ENCODE assay signal across 10 cellular contexts in the genomic region with DNA sequence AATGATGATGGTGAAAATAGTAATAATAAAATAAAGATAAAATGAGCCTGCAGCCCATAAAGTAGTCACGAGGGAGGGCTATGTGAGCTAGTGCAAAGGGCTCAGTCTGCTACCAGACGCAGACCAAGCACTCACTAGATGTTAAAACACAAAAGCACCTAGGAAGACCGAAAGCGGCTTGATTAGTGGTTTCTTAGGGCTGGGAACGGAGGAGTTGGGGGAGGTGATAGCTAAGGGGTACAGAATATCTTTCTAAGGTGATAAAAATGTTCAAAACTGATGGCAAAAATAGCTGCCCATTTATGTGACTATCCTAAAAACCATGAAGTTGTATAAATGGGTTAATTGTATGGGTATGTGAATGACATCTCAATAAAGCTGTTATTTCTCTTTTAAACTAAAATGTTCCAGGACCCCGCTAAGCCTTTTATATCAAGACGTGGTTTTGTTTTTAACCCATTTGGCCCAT. TPM values are rescaled to one million over a fixed set of nuclear protein-coding genes. Genes with fewer than 3 reads are reported as not detected.
A peak's percentile ranks its signal among the peaks of the same experiment; 100 is the strongest.
DNase-seq lines count a peak whose midpoint lies in the region; ATAC-seq and TF ChIP-seq lines count a peak whose summit lies in the region.
"Had no signal": no experiment of that assay in that cellular context is flagged by ENCODE, and none has a peak within 500 bp of the region (broad histone marks: within the 10 kb centered on the region; RNA-seq: fewer than 3 reads in every experiment).

No MANE protein-coding gene starts in this region.

- H3K4me3 ChIP-seq in GM23248 (peak overlapping the region; percentile 4; the same call in 1 of the 2 replicates), ascending aorta (peak overlapping the region in 1 of 2 donors; percentile 47), liver (ENCODE audit: low read depth in 1 of 3, low read length in 3 of 3) (no peak overlapping the region), smooth muscle cell (no peak overlapping the region), MG63 (no peak overlapping the region)

- ATAC-seq in GM21717 (IDR thresholded peaks at IDR 0.05; ENCODE audit: unreplicated experiment) (no peak), HG02759 (IDR thresholded peaks at IDR 0.05; ENCODE audit: unreplicated experiment) (no peak)
- ATAC-seq: activated CD4-positive, alpha-beta T cell treated with anti-CD3 and anti-CD28 coated beads for 36 hours had no signal

- H3K27me3 ChIP-seq in GM23248 (replicated peaks; ENCODE audit: insufficient read depth) (no peaks in the 10 kb centered on the region), ascending aorta (no peaks in the 10 kb centered on the region), liver (ENCODE audit: control insufficient read depth in 4 of 4, insufficient read depth in 4 of 4, low read length in 3 of 4) (no peaks in the 10 kb centered on the region), smooth muscle cell (ENCODE audit: low read depth) (no peaks in the 10 kb centered on the region), MG63 (no peaks in the 10 kb centered on the region)

- DNase-seq in GM23248: no peak
- no peak for DNase-seq in ascending aorta (ENCODE audit: low spot score in 2 of 2)
- DNase-seq in smooth muscle cell (lab: John Stamatoyannopoulos, UW; ENCODE audit: unreplicated experiment): no peak
- DNase-seq in foreskin melanocyte: no peak
- no peak for DNase-seq in MG63
- DNase-seq: activated CD4-positive, alpha-beta T cell treated with anti-CD3 and anti-CD28 coated beads for 36 hours; NCI-H1105 had no signal

- H3K79me2 ChIP-seq in GM23248 (ENCODE audit: insufficient read depth): peaks cover 97% of the 10 kb centered on the region
- peaks cover 95% of the 10 kb centered on the region for H3K79me2 ChIP-seq in smooth muscle cell (ENCODE audit: low read depth)

- H3K4me2 ChIP-seq in GM23248 (ENCODE audit: unreplicated experiment) (peak overlapping the region; percentile 49), smooth muscle cell (peak overlapping the region; percentile 42)

- TF ChIP-seq CTCF in ascending aorta (IDR thresholded peaks at IDR 0.05) (no peak), liver (IDR thresholded peaks at IDR 0.05; ENCODE audit: low read depth, low read length, missing input control) (no peak), smooth muscle cell (IDR thresholded peaks at IDR 0.05; ENCODE audit: borderline replicate concordance, insufficient read depth, poor library complexity, severe bottlenecking) (no peak)

- H2AFZ ChIP-seq in GM23248: no peak overlapping the region
- H2AFZ ChIP-seq in smooth muscle cell (ENCODE audit: low read depth): no peak overlapping the region

- in situ Hi-C loops in GM23248 (cut with MboI): no loop called here

- H3K36me3 ChIP-seq in GM23248 (ENCODE audit: low read depth) (no peaks in the 10 kb centered on the region), ascending aorta (peaks cover 0 to 6% of the 10 kb centered on the region in 2 donors), liver (ENCODE audit: control insufficient read depth in 4 of 4, insufficient read depth in 3 of 4, low read depth in 1 of 4, low read length in 3 of 4) (no peaks in the 10 kb centered on the region), smooth muscle cell (ENCODE audit: low read depth) (peaks cover under 1% of the 10 kb centered on the region), MG63 (no peaks in the 10 kb centered on the region; the same call in 1 of the 2 replicates)

- H3F3A ChIP-seq in GM23248 (ENCODE audit: insufficient read depth) (peaks cover 86% of the 10 kb centered on the region), smooth muscle cell (ENCODE audit: low read depth) (peaks cover 68% of the 10 kb centered on the region)

- no peak for TF ChIP-seq RAD21 in liver (IDR thresholded peaks at IDR 0.05)

- H3K9me3 ChIP-seq in GM23248 (ENCODE audit: low read depth) (no peaks in the 10 kb centered on the region), ascending aorta (no peaks in the 10 kb centered on the region), liver (ENCODE audit: control insufficient read depth in 4 of 4, low read length in 3 of 4) (no peaks in the 10 kb centered on the region), smooth muscle cell (replicated peaks; ENCODE audit: low read depth) (no peaks in the 10 kb centered on the region), MG63 (no peaks in the 10 kb centered on the region)

- WGBS in GM23248 (ENCODE audit: low coverage in 1 of 2, low lambda C conversion rate in 2 of 2, missing lambda C conversion rate in 2 of 2), 2 experiments: 58 to 61% methylated on average over 7 of the region's 7 CpGs
- 62% methylated on average over 7 of the region's 7 CpGs for WGBS in liver
- 22% methylated on average over 7 of the region's 7 CpGs for WGBS in smooth muscle cell (ENCODE audit: low lambda C conversion rate)

- intact Hi-C loops in ascending aorta (cut with DNase I): loop anchor here (2.0 kb wide), 1 partner anchor 15 kb away; no protein-coding TSS in a partner anchor

- no peaks in the 10 kb centered on the region for H3K9me2 ChIP-seq in GM23248 (ENCODE audit: insufficient read depth)

- peaks cover 15% of the 10 kb centered on the region; the same call in 1 of the 2 replicates for H4K20me1 ChIP-seq in GM23248 (ENCODE audit: insufficient read depth)
- H4K20me1 ChIP-seq in smooth muscle cell (ENCODE audit: low read depth): peaks cover 100% of the 10 kb centered on the region

- H3K9ac ChIP-seq in GM23248: peak overlapping the region; percentile 45
- H3K9ac ChIP-seq in liver (ENCODE audit: low read depth in 1 of 2, low read length in 2 of 2): peak overlapping the region in 1 of 2 donors; percentile 17
- H3K9ac ChIP-seq in smooth muscle cell (ENCODE audit: low read depth): peak overlapping the region; percentile 16

- peak overlapping the region; percentile 75 for H3K27ac ChIP-seq in GM23248
- H3K27ac ChIP-seq in ascending aorta: peak overlapping the region; percentile 93
- peak overlapping the region; percentile 93 to 96 for H3K27ac ChIP-seq in liver (ENCODE audit: low read depth in 1 of 2, low read length in 2 of 2)
- H3K27ac ChIP-seq in smooth muscle cell (ENCODE audit: low read depth): peak overlapping the region; percentile 80

- peaks cover 91% of the 10 kb centered on the region for H3K4me1 ChIP-seq in GM23248 (ENCODE audit: insufficient read depth)
- peaks cover 56 to 96% of the 10 kb centered on the region in 2 donors for H3K4me1 ChIP-seq in ascending aorta
- peaks cover 12 to 77% (median 56%) of the 10 kb centered on the region in 4 donors for H3K4me1 ChIP-seq in liver (ENCODE audit: control insufficient read depth in 4 of 4, insufficient read depth in 4 of 4, low read length in 3 of 4)
- peaks cover 36% of the 10 kb centered on the region for H3K4me1 ChIP-seq in smooth muscle cell (ENCODE audit: low read depth)

TF ChIP-seq in liver, 16 proteins besides CTCF, POLR2A, EP300 and RAD21 (continues in another document):
- TF ChIP-seq NR2F2 (IDR thresholded peaks at IDR 0.05) (no peak), EGR1 (IDR thresholded peaks at IDR 0.05; ENCODE audit: low read depth in 2 of 2) (no peak), HNF4A (conservative IDR thresholded peaks at IDR 0.05) (no peak), JUND (IDR thresholded peaks at IDR 0.05) (no peak), GABPA (IDR thresholded peaks at IDR 0.05 in 1 of 2, conservative IDR thresholded peaks at IDR 0.05 in 1 of 2) (no peak), RXRA (IDR thresholded peaks at IDR 0.05) (no peak), SP1 (IDR thresholded peaks at IDR 0.05) (no peak), YY1 (IDR thresholded peaks at IDR 0.05) (no peak)
- TF ChIP-seq, protein P1, sequence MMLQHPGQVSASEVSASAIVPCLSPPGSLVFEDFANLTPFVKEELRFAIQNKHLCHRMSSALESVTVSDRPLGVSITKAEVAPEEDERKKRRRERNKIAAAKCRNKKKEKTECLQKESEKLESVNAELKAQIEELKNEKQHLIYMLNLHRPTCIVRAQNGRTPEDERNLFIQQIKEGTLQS (IDR thresholded peaks at IDR 0.05): no peak
- TF ChIP-seq, protein P2, sequence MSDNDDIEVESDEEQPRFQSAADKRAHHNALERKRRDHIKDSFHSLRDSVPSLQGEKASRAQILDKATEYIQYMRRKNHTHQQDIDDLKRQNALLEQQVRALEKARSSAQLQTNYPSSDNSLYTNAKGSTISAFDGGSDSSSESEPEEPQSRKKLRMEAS (IDR thresholded peaks at IDR 0.05): no peak
- TF ChIP-seq, protein P3, sequence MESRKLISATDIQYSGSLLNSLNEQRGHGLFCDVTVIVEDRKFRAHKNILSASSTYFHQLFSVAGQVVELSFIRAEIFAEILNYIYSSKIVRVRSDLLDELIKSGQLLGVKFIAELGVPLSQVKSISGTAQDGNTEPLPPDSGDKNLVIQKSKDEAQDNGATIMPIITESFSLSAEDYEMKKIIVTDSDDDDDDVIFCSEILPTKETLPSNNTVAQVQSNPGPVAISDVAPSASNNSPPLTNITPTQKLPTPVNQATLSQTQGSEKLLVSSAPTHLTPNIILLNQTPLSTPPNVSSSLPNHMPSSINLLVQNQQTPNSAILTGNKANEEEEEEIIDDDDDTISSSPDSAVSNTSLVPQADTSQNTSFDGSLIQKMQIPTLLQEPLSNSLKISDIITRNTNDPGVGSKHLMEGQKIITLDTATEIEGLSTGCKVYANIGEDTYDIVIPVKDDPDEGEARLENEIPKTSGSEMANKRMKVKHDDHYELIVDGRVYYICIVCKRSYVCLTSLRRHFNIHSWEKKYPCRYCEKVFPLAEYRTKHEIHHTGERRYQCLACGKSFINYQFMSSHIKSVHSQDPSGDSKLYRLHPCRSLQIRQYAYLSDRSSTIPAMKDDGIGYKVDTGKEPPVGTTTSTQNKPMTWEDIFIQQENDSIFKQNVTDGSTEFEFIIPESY (IDR thresholded peaks at IDR 0.05): no peak

RNA-seq across cellular contexts. Expression of gene ACTN1, which starts 39.6 kb away (rescaled TPM):
- 403 and 414 TPM in 2 replicates for total RNA-seq in GM23248 (2014; rRNA removed; shearing (Covaris generic))
- 593 and 597 TPM in 2 replicates for polyA plus RNA-seq in GM23248 (2016; fragmentation: Nextera tagmentation; extraction: Ambion mirVana)
- 814 TPM for total RNA-seq in ascending aorta
- 100 to 1,000 TPM in 1 of 2 donors, 10 to 100 TPM in 1; 55.4 to 100 TPM for total RNA-seq in liver
- 10 to 100 TPM; 36.2 to 70.7 TPM for polyA plus RNA-seq in liver
- total RNA-seq in smooth muscle cell: 361 and 422 TPM in 2 replicates
- polyA plus RNA-seq in smooth muscle cell: 741 and 806 TPM in 2 replicates
- total RNA-seq in MG63 (2014; rRNA removed; shearing (Covaris generic); ENCODE audit: low replicate concordance): 61.9 and 80.5 TPM in 2 replicates
